ENCODE assay signal across 8 cellular contexts in genomic region chr19:8446055-8446709, GRCh38. TPM values are rescaled to one million over a fixed set of nuclear protein-coding genes. Genes with fewer than 3 reads are reported as not detected.
A peak's percentile ranks its signal among the peaks of the same experiment; 100 is the strongest.
DNase-seq lines count a peak whose midpoint lies in the region; ATAC-seq, FAIRE-seq and TF ChIP-seq lines count a peak whose summit lies in the region.

No MANE protein-coding gene starts in this region.

- H3K9me3 ChIP-seq in adipocyte (ENCODE audit: control insufficient read depth, low read length) (no peaks in the 10 kb centered on the region), HepG2 (ENCODE audit: low read length) (no peaks in the 10 kb centered on the region), thymus (ENCODE audit: control insufficient read depth) (no peaks in the 10 kb centered on the region)

- H3K4me1 ChIP-seq in adipocyte (ENCODE audit: control insufficient read depth, insufficient read depth, low read length) (peaks cover 24% of the 10 kb centered on the region), HepG2 (ENCODE audit: insufficient read depth, low read length) (peaks cover 81% of the 10 kb centered on the region), thymus (ENCODE audit: control insufficient read depth, insufficient read depth, low read length) (peaks cover 9% of the 10 kb centered on the region)

- H3K27me3 ChIP-seq in adipocyte (replicated peaks; ENCODE audit: control insufficient read depth, insufficient read depth, low read length) (no peaks in the 10 kb centered on the region), HepG2 (ENCODE audit: control insufficient read depth in 1 of 2, insufficient read depth in 2 of 2, low read length in 2 of 2) (no peaks in the 10 kb centered on the region), thymus (ENCODE audit: control insufficient read depth, insufficient read depth) (no peaks in the 10 kb centered on the region)

- H3K4me3 Mint-ChIP-seq in activated CD8-positive, alpha-beta memory T cell treated with anti-CD3 and anti-CD28 coated beads, Interleukin-2, amount 10 ng/mL, durations not matched to agents 7 days and 5 days: peak overlapping the region; percentile 86

- H3K9ac ChIP-seq in adipocyte (ENCODE audit: low read length) (peak overlapping the region; percentile 99), HepG2 (ENCODE audit: insufficient read depth, low read depth, low read length) (peak overlapping the region; percentile 100)

- TSS peak; percentile 63 for BruUV-seq in HepG2 (replicated peaks; lab: Mats Ljungman, UMichigan)

- peaks cover 58% of the 10 kb centered on the region for H4K20me1 ChIP-seq in HepG2 (ENCODE audit: insufficient read depth, low read length)

- H3K27ac ChIP-seq in HepG2 (ENCODE audit: extremely low read length, insufficient read depth, low read length) (peak overlapping the region; percentile 95), thymus (ENCODE audit: low read depth) (no peak overlapping the region)

- no peak for TF ChIP-seq CTCF in HepG2 (CRISPR knock-in tag; IDR thresholded peaks at IDR 0.05)

- H3K36me3 ChIP-seq in adipocyte (ENCODE audit: control insufficient read depth, insufficient read depth, low read length, severe bottlenecking) (peaks cover 11% of the 10 kb centered on the region), HepG2 (replicated peaks in 1 of 2; ENCODE audit: control insufficient read depth in 1 of 2, insufficient read depth in 2 of 2, low read length in 2 of 2) (peaks cover 6 to 10% of the 10 kb centered on the region in 2 experiments; a peak in 4 of 5 replicates), thymus (ENCODE audit: control insufficient read depth, insufficient read depth) (no peaks in the 10 kb centered on the region)

- FAIRE-seq in HepG2 (lab: Jason Lieb, UNC): no peak

- no peaks in the 10 kb centered on the region for H3K9me3 Mint-ChIP-seq in activated CD8-positive, alpha-beta memory T cell treated with anti-CD3 and anti-CD28 coated beads, Interleukin-2, amount 10 ng/mL, durations not matched to agents 7 days and 5 days (ENCODE audit: low read depth)

- no peak for DNase-seq in activated CD8-positive, alpha-beta memory T cell treated with anti-CD3 and anti-CD28 coated beads, Interleukin-2, amount 10 ng/mL, durations not matched to agents 7 days and 5 days
- DNase-seq in activated CD8-positive, alpha-beta memory T cell treated with anti-CD3 and anti-CD28 coated beads, Interleukin-2, amount 50 U/mL, for 4 hours: no peak
- DNase-seq in adipocyte (ENCODE audit: low read depth): peak; percentile 40
- DNase-seq in HepG2 (ENCODE audit: low spot score): no peak
- DNase-seq in hepatic stellate cell (ENCODE audit: low spot score): no peak
- no peak for DNase-seq in DMS 273 treated with DMSO at 0.1 percent for 48 hours (lab: John Stamatoyannopoulos, UW)
- no peak for DNase-seq in HuH-7 (ENCODE audit: low spot score)

- peaks cover 44% of the 10 kb centered on the region for H3K4me1 Mint-ChIP-seq in activated CD8-positive, alpha-beta memory T cell treated with anti-CD3 and anti-CD28 coated beads, Interleukin-2, amount 10 ng/mL, durations not matched to agents 7 days and 5 days

- TF ChIP-seq EP300 in HepG2 (IDR thresholded peaks at IDR 0.05; ENCODE audit: low read depth in 2 of 2, low read length in 2 of 2) (no peak), HepG2 (CRISPR knock-in tag; IDR thresholded peaks at IDR 0.05; ENCODE audit: borderline replicate concordance) (no peak)

- TF ChIP-seq RAD21 in HepG2 (CRISPR knock-in tag; IDR thresholded peaks at IDR 0.05): no peak

- WGBS in HepG2 (ENCODE audit: low lambda C conversion rate): 10% methylated on average over 15 of the region's 16 CpGs
- WGBS in thymus: 54% methylated on average over 16 of the region's 16 CpGs

- H3K4me2 ChIP-seq in HepG2 (ENCODE audit: low read depth, low read length): peak overlapping the region; percentile 92

- peaks cover 28% of the 10 kb centered on the region for H3K36me3 Mint-ChIP-seq in activated CD8-positive, alpha-beta memory T cell treated with anti-CD3 and anti-CD28 coated beads, Interleukin-2, amount 10 ng/mL, durations not matched to agents 7 days and 5 days

- peaks cover 61% of the 10 kb centered on the region for H3K79me2 ChIP-seq in HepG2 (ENCODE audit: insufficient read depth, low read length)

- intact Hi-C loops in HepG2 (cut with micrococcal nuclease; ENCODE audit: unreplicated experiment): loop anchor here (5.0 to 10.0 kb wide), 2 partner anchors 34 to 91 kb away; partner anchors contain the start of gene MARCHF2

- H2AFZ ChIP-seq in HepG2 (ENCODE audit: low read length): no peak overlapping the region

- H3K27me3 Mint-ChIP-seq in activated CD8-positive, alpha-beta memory T cell treated with anti-CD3 and anti-CD28 coated beads, Interleukin-2, amount 10 ng/mL, durations not matched to agents 7 days and 5 days: no peaks in the 10 kb centered on the region

- in situ Hi-C loops in HepG2 (cut with HindIII; ENCODE audit: extremely low pct_ligation_motif_present, low pct_unique_long_range_greater_than_20kb): no loop called here

- TF ChIP-seq POLR2A in HepG2 (IDR thresholded peaks at IDR 0.05; ENCODE audit: insufficient read depth in 1 of 2, low read depth in 2 of 2, low read length in 2 of 2): no peak

- peak overlapping the region; percentile 91 for H3K4me3 ChIP-seq in adipocyte (ENCODE audit: low read length)
- peak overlapping the region; percentile 93 to 99 (median 99) for H3K4me3 ChIP-seq in HepG2 (replicated peaks in 1 of 3; ENCODE audit: insufficient read depth in 1 of 3, low read depth in 2 of 3, low read length in 3 of 3)
- peak overlapping the region; percentile 79 for H3K4me3 ChIP-seq in thymus (ENCODE audit: low read length)

- CTCF ChIA-PET in activated CD8-positive, alpha-beta memory T cell treated with anti-CD3 and anti-CD28 coated beads, Interleukin-2, amount 10 ng/mL, durations not matched to agents 7 days and 5 days (lab: Charles Lee): interaction anchor here (0.6 to 5.9 kb wide), 7 partner anchors 11 to 141 kb away, joined by 3 to 35 read pairs (median 4); partner anchors contain the start of gene MARCHF2
- CTCF ChIA-PET in HepG2 (lab: Yijun Ruan, JAX; ENCODE audit: low intra/inter-chr PET ratio, low total read pairs): no interaction called here

- peak overlapping the region; percentile 92 for H3K27ac Mint-ChIP-seq in activated CD8-positive, alpha-beta memory T cell treated with anti-CD3 and anti-CD28 coated beads, Interleukin-2, amount 10 ng/mL, durations not matched to agents 7 days and 5 days

- POLR2A ChIA-PET in HepG2 (lab: Yijun Ruan, JAX): interaction anchor here (1.7 to 3.6 kb wide), 4 partner anchors 10 to 67 kb away, joined by 5 to 82 read pairs (median 8); partner anchors contain the start of genes MARCHF2 and ZNF414

- ATAC-seq in activated CD8-positive, alpha-beta memory T cell treated with anti-CD3 and anti-CD28 coated beads, Interleukin-2, amount 10 ng/mL, durations not matched to agents 7 days and 5 days: no peak
- ATAC-seq in HepG2: no peak

RNA-seq across cellular contexts. Expression of gene HNRNPM, which starts 1.4 kb away (rescaled TPM):
- 100 to 1,000 TPM; 226 to 309 TPM for total RNA-seq in activated CD8-positive, alpha-beta memory T cell treated with anti-CD3 and anti-CD28 coated beads, Interleukin-2, amount 10 ng/mL, durations not matched to agents 7 days and 5 days
- total RNA-seq in HepG2 (2016; rRNA removed; fragmentation: Illumina TruSeq; extraction: Trizol): 102 and 144 TPM in 2 replicates
- 28.1 and 31.3 TPM in 2 replicates for total RNA-seq in HepG2 (2016; cell fraction: cytosol; rRNA removed; fragmentation: Illumina TruSeq; extraction: Trizol; ENCODE audit: low read depth)
- 105 and 130 TPM in 2 replicates for total RNA-seq in HepG2 (2016; cell fraction: insoluble cytoplasmic fraction; rRNA removed; fragmentation: Illumina TruSeq; extraction: Trizol)
- total RNA-seq in HepG2 (2016; cell fraction: membrane; rRNA removed; fragmentation: Illumina TruSeq; extraction: Trizol): 29.6 and 34.4 TPM in 2 replicates
- total RNA-seq in HepG2 (2016; cell fraction: nucleus; rRNA removed; fragmentation: Illumina TruSeq; extraction: Trizol): 79.0 and 100 TPM in 2 replicates
- polyA plus RNA-seq in HepG2 (2011; rRNA removed) (53.7 and 56.7 TPM in 2 replicates), thymus (123 TPM)
- polyA plus RNA-seq in HepG2 (2011; cell fraction: cytosol; rRNA removed): 57.0 and 126 TPM in 2 replicates
- polyA plus RNA-seq in HepG2 (2011; cell fraction: nucleus; rRNA removed): 114 and 125 TPM in 2 replicates
- polyA plus RNA-seq in HepG2 (2012): 107 and 138 TPM in 2 replicates
- polyA plus RNA-seq in HepG2 (2016; cell fraction: cytosol; fragmentation: Illumina TruSeq; extraction: Trizol; ENCODE audit: low read depth): 12.0 and 13.3 TPM in 2 replicates
- polyA plus RNA-seq in HepG2 (2016; cell fraction: insoluble cytoplasmic fraction; fragmentation: Illumina TruSeq; extraction: Trizol; ENCODE audit: low read depth): 244 and 309 TPM in 2 replicates
- polyA plus RNA-seq in HepG2 (2016; cell fraction: membrane; fragmentation: Illumina TruSeq; extraction: Trizol; ENCODE audit: low read depth): 17.6 and 27.0 TPM in 2 replicates
- 181 and 202 TPM in 2 replicates for polyA plus RNA-seq in HepG2 (2016; cell fraction: nucleus; fragmentation: Illumina TruSeq; extraction: Trizol; ENCODE audit: insufficient read depth, low read depth)
- polyA minus RNA-seq in HepG2 (2011; rRNA and poly(A)+ RNA removed; ENCODE audit: low replicate concordance): 64.5 and 120 TPM in 2 replicates
- polyA minus RNA-seq in HepG2 (2011; cell fraction: cytosol; rRNA and poly(A)+ RNA removed): 53.3 and 60.8 TPM in 2 replicates
- polyA minus RNA-seq in HepG2 (2011; cell fraction: nucleus; rRNA and poly(A)+ RNA removed): 85.2 and 90.0 TPM in 2 replicates

RNA-seq across cellular contexts. Expression of gene MARCHF2, which starts 33.1 kb away (rescaled TPM):
- 10 to 100 TPM; 16.5 to 20.9 TPM for total RNA-seq in activated CD8-positive, alpha-beta memory T cell treated with anti-CD3 and anti-CD28 coated beads, Interleukin-2, amount 10 ng/mL, durations not matched to agents 7 days and 5 days
- total RNA-seq in HepG2 (2016; rRNA removed; fragmentation: Illumina TruSeq; extraction: Trizol): 10.6 and 12.7 TPM in 2 replicates
- total RNA-seq in HepG2 (2016; cell fraction: cytosol; rRNA removed; fragmentation: Illumina TruSeq; extraction: Trizol; ENCODE audit: low read depth): 59.6 and 64.1 TPM in 2 replicates
- 8.2 and 12.9 TPM in 2 replicates for total RNA-seq in HepG2 (2016; cell fraction: insoluble cytoplasmic fraction; rRNA removed; fragmentation: Illumina TruSeq; extraction: Trizol)
- 65.2 and 66.6 TPM in 2 replicates for total RNA-seq in HepG2 (2016; cell fraction: membrane; rRNA removed; fragmentation: Illumina TruSeq; extraction: Trizol)
- 3.6 and 5.3 TPM in 2 replicates for total RNA-seq in HepG2 (2016; cell fraction: nucleus; rRNA removed; fragmentation: Illumina TruSeq; extraction: Trizol)
- polyA plus RNA-seq in HepG2 (2011; rRNA removed): 13.0 and 17.0 TPM in 2 replicates
- 21.1 and 28.3 TPM in 2 replicates for polyA plus RNA-seq in HepG2 (2011; cell fraction: cytosol; rRNA removed)
- polyA plus RNA-seq in HepG2 (2011; cell fraction: nucleus; rRNA removed): 15.0 and 19.7 TPM in 2 replicates
- polyA plus RNA-seq in HepG2 (2012): 6.7 and 12.0 TPM in 2 replicates
- polyA plus RNA-seq in HepG2 (2016; cell fraction: cytosol; fragmentation: Illumina TruSeq; extraction: Trizol; ENCODE audit: low read depth): 74.4 and 75.7 TPM in 2 replicates
- polyA plus RNA-seq in HepG2 (2016; cell fraction: insoluble cytoplasmic fraction; fragmentation: Illumina TruSeq; extraction: Trizol; ENCODE audit: low read depth): 8.3 and 8.9 TPM in 2 replicates
- 56.5 and 63.1 TPM in 2 replicates for polyA plus RNA-seq in HepG2 (2016; cell fraction: membrane; fragmentation: Illumina TruSeq; extraction: Trizol; ENCODE audit: low read depth)
- polyA plus RNA-seq in HepG2 (2016; cell fraction: nucleus; fragmentation: Illumina TruSeq; extraction: Trizol; ENCODE audit: insufficient read depth, low read depth): 8.7 and 13.2 TPM in 2 replicates
- polyA minus RNA-seq in HepG2 (2011; rRNA and poly(A)+ RNA removed; ENCODE audit: low replicate concordance): 5.3 and 38.3 TPM in 2 replicates
- 11.2 and 13.2 TPM in 2 replicates for polyA minus RNA-seq in HepG2 (2011; cell fraction: cytosol; rRNA and poly(A)+ RNA removed)
- 2.3 and 8.2 TPM in 2 replicates for polyA minus RNA-seq in HepG2 (2011; cell fraction: nucleus; rRNA and poly(A)+ RNA removed)
- 30.7 TPM for polyA plus RNA-seq in thymus

RNA-seq across cellular contexts. Expression of gene RAB11B, which starts 56.0 kb away (rescaled TPM):
- 10 to 100 TPM; 96.2 to 97.3 TPM for total RNA-seq in activated CD8-positive, alpha-beta memory T cell treated with anti-CD3 and anti-CD28 coated beads, Interleukin-2, amount 10 ng/mL, durations not matched to agents 7 days and 5 days
- total RNA-seq in HepG2 (2016; rRNA removed; fragmentation: Illumina TruSeq; extraction: Trizol): 6.0 and 11.5 TPM in 2 replicates
- total RNA-seq in HepG2 (2016; cell fraction: cytosol; rRNA removed; fragmentation: Illumina TruSeq; extraction: Trizol; ENCODE audit: low read depth): 3.2 and 5.3 TPM in 2 replicates
- total RNA-seq in HepG2 (2016; cell fraction: insoluble cytoplasmic fraction; rRNA removed; fragmentation: Illumina TruSeq; extraction: Trizol): 5.3 and 9.6 TPM in 2 replicates
- 5.5 and 8.1 TPM in 2 replicates for total RNA-seq in HepG2 (2016; cell fraction: membrane; rRNA removed; fragmentation: Illumina TruSeq; extraction: Trizol)
- total RNA-seq in HepG2 (2016; cell fraction: nucleus; rRNA removed; fragmentation: Illumina TruSeq; extraction: Trizol): 10.6 and 12.6 TPM in 2 replicates
- polyA plus RNA-seq in HepG2 (2011; rRNA removed): 28.4 and 39.6 TPM in 2 replicates
- polyA plus RNA-seq in HepG2 (2011; cell fraction: cytosol; rRNA removed): 25.6 and 37.5 TPM in 2 replicates
- 145 and 155 TPM in 2 replicates for polyA plus RNA-seq in HepG2 (2011; cell fraction: nucleus; rRNA removed)
- polyA plus RNA-seq in HepG2 (2012): 60.0 and 70.4 TPM in 2 replicates
- 12.4 and 13.3 TPM in 2 replicates for polyA plus RNA-seq in HepG2 (2016; cell fraction: cytosol; fragmentation: Illumina TruSeq; extraction: Trizol; ENCODE audit: low read depth)
- polyA plus RNA-seq in HepG2 (2016; cell fraction: insoluble cytoplasmic fraction; fragmentation: Illumina TruSeq; extraction: Trizol; ENCODE audit: low read depth): 42.9 and 48.7 TPM in 2 replicates
- 18.3 and 20.3 TPM in 2 replicates for polyA plus RNA-seq in HepG2 (2016; cell fraction: membrane; fragmentation: Illumina TruSeq; extraction: Trizol; ENCODE audit: low read depth)
- 54.5 and 58.9 TPM in 2 replicates for polyA plus RNA-seq in HepG2 (2016; cell fraction: nucleus; fragmentation: Illumina TruSeq; extraction: Trizol; ENCODE audit: insufficient read depth, low read depth)
- 12.0 and 69.0 TPM in 2 replicates for polyA minus RNA-seq in HepG2 (2011; rRNA and poly(A)+ RNA removed; ENCODE audit: low replicate concordance)
- 33.6 and 48.7 TPM in 2 replicates for polyA minus RNA-seq in HepG2 (2011; cell fraction: cytosol; rRNA and poly(A)+ RNA removed)
- 27.7 and 30.1 TPM in 2 replicates for polyA minus RNA-seq in HepG2 (2011; cell fraction: nucleus; rRNA and poly(A)+ RNA removed)
- polyA plus RNA-seq in thymus: 81.9 TPM

RNA-seq across cellular contexts. Expression of gene PRAM1, which starts 56.3 kb away (rescaled TPM):
- total RNA-seq in activated CD8-positive, alpha-beta memory T cell treated with anti-CD3 and anti-CD28 coated beads, Interleukin-2, amount 10 ng/mL, durations not matched to agents 7 days and 5 days: 1 to 10 TPM in 1 of 2 experiments, under 1 TPM in 1; 0.59 to 1.4 TPM
- total RNA-seq in HepG2 (2016; rRNA removed; fragmentation: Illumina TruSeq; extraction: Trizol): not detected in 2 replicates
- total RNA-seq in HepG2 (2016; cell fraction: cytosol; rRNA removed; fragmentation: Illumina TruSeq; extraction: Trizol; ENCODE audit: low read depth): not detected in 2 replicates
- total RNA-seq in HepG2 (2016; cell fraction: insoluble cytoplasmic fraction; rRNA removed; fragmentation: Illumina TruSeq; extraction: Trizol): not detected in 2 replicates
- not detected in 2 replicates for total RNA-seq in HepG2 (2016; cell fraction: membrane; rRNA removed; fragmentation: Illumina TruSeq; extraction: Trizol)
- not detected in 2 replicates for total RNA-seq in HepG2 (2016; cell fraction: nucleus; rRNA removed; fragmentation: Illumina TruSeq; extraction: Trizol)
- 0.03 TPM in 1 of 2 replicates, not detected in the other for polyA plus RNA-seq in HepG2 (2011; rRNA removed)
- polyA plus RNA-seq in HepG2 (2011; cell fraction: cytosol; rRNA removed): 0.03 TPM in 1 of 2 replicates, not detected in the other
- 0.33 and 0.35 TPM in 2 replicates for polyA plus RNA-seq in HepG2 (2011; cell fraction: nucleus; rRNA removed)
- 0.15 TPM in 1 of 2 replicates, not detected in the other for polyA plus RNA-seq in HepG2 (2012)
- polyA plus RNA-seq in HepG2 (2016; cell fraction: cytosol; fragmentation: Illumina TruSeq; extraction: Trizol; ENCODE audit: low read depth): not detected in 2 replicates
- not detected in 2 replicates for polyA plus RNA-seq in HepG2 (2016; cell fraction: insoluble cytoplasmic fraction; fragmentation: Illumina TruSeq; extraction: Trizol; ENCODE audit: low read depth)
- not detected in 2 replicates for polyA plus RNA-seq in HepG2 (2016; cell fraction: membrane; fragmentation: Illumina TruSeq; extraction: Trizol; ENCODE audit: low read depth)
- not detected in 2 replicates for polyA plus RNA-seq in HepG2 (2016; cell fraction: nucleus; fragmentation: Illumina TruSeq; extraction: Trizol; ENCODE audit: insufficient read depth, low read depth)
- not detected in 2 replicates for polyA minus RNA-seq in HepG2 (2011; rRNA and poly(A)+ RNA removed; ENCODE audit: low replicate concordance)
- polyA minus RNA-seq in HepG2 (2011; cell fraction: cytosol; rRNA and poly(A)+ RNA removed): not detected in 2 replicates
- polyA minus RNA-seq in HepG2 (2011; cell fraction: nucleus; rRNA and poly(A)+ RNA removed): not detected in 2 replicates
- 7.5 TPM for polyA plus RNA-seq in thymus

Comparison
In these comparisons a context has a peak if more than half of its experiments do, and no peak if none do; other contexts are left out.
1. RNA of gene RAB11B, which starts 56.0 kb away (total RNA-seq): 96.2 to 97.3 TPM in activated CD8-positive, alpha-beta memory T cell treated with anti-CD3 and anti-CD28 coated beads, Interleukin-2, amount 10 ng/mL, durations not matched to agents 7 days and 5 days; 3.2 to 12.6 TPM in HepG2; every median in the first group is over 4 times any median in the second.
2. Peak in every context shown above with its lines, with median percentiles within 50 percentile points of each other: H3K4me3 ChIP-seq.